ENCODE assay signal across 9 cellular contexts in genomic region chr6:25613415-25613814, GRCh38. TPM values are rescaled to one million over a fixed set of nuclear protein-coding genes. Genes with fewer than 3 reads are reported as not detected.
"Had no signal": no experiment of that assay in that cellular context is flagged by ENCODE, and none has a peak within 500 bp of the region (broad histone marks: within the 10 kb centered on the region; RNA-seq: fewer than 3 reads in every experiment).

No MANE protein-coding gene starts in this region.

- H3K27ac ChIP-seq: KMS-11 had no signal

- FAIRE-seq: HTR-8/SVneo had no signal

- H3K9me3 Mint-ChIP-seq: GM23338, HFFc6 had no signal

- DNase-seq: H7, HFFc6 had no signal

- H3K4me2 ChIP-seq: GM23338, KMS-11 had no signal

- ATAC-seq: HCT116 had no signal

- H3K36me3 ChIP-seq: HAP-1 had no signal

- H3K4me1 ChIP-seq: HAP-1 had no signal

- H2AFZ ChIP-seq: GM23338 had no signal

- H3K9me3 ChIP-seq: HAP-1 had no signal

- H3K4me3 ChIP-seq: GM23338, HAP-1 had no signal

- H3K27ac Mint-ChIP-seq: GM23338, HFFc6 had no signal

- H3K9ac ChIP-seq: KMS-11 had no signal

RNA-seq across cellular contexts. Expression of gene SCGN, which starts 38.6 kb away (rescaled TPM):
- total RNA-seq: GM23338, H4, H7, HFFc6, HT-29 had no signal
- polyA plus RNA-seq: GM23338 had no signal
